1 cellular context compared by ENCODE assay signal in genomic region chr15:95365615-95366107, GRCh38.
TF ChIP-seq lines count a peak whose summit lies in the region.

No MANE protein-coding gene starts in this region.

TF ChIP-seq in K562, 482 proteins besides CTCF, POLR2A, EP300 and RAD21 (continued from another document):
- TF ChIP-seq TRIM25 (IDR thresholded peaks at IDR 0.05; ENCODE audit: borderline replicate concordance) = no peak
- no peak for TF ChIP-seq PBX2 (CRISPR knock-in tag; IDR thresholded peaks at IDR 0.05; ENCODE audit: low read depth)
- TF ChIP-seq PBX2 (tag; conservative IDR thresholded peaks at IDR 0.05; ENCODE audit: low read depth) = 0 out of 2 replicates have a peak, but pooled peaks have one; percentile 15
